ENCODE assay signal across 15 cellular contexts in genomic region chr16:66207864-66208226, GRCh38.
DNase-seq lines count a peak whose midpoint lies in the region; FAIRE-seq and TF ChIP-seq lines count a peak whose summit lies in the region.
"Had no signal": no experiment of that assay in that cellular context is flagged by ENCODE, and none has a peak within 500 bp of the region (broad histone marks: within the 10 kb centered on the region; RNA-seq: fewer than 3 reads in every experiment).

No MANE protein-coding gene starts in this region.

- dilution Hi-C loops in keratinocyte (cut with MboI; ENCODE audit: extremely low pct_ligation_motif_present, low sequenced_read_pairs), result no loop called here

- no peaks in the 10 kb centered on the region for H3K9me1 ChIP-seq in keratinocyte (ENCODE audit: control insufficient read depth, extremely low read depth, insufficient read depth, low read length)

- 78 to 89% (median 87%) methylated on average over 5 of the region's 5 CpGs for WGBS in stomach, 5 donors

- H3K36me3 ChIP-seq in A673 (ENCODE audit: insufficient read depth, low read length, poor library complexity, severe bottlenecking) (no peaks in the 10 kb centered on the region), keratinocyte (ENCODE audit: control insufficient read depth in 2 of 2, extremely low read depth in 1 of 2, insufficient read depth in 2 of 2, low read length in 2 of 2) (no peaks in the 10 kb centered on the region), stomach (no peaks in the 10 kb centered on the region)

- no peak overlapping the region for H3K9ac ChIP-seq in keratinocyte (ENCODE audit: control insufficient read depth, extremely low read depth, insufficient read depth, low read length)

- H2AFZ ChIP-seq in keratinocyte (ENCODE audit: control insufficient read depth, low read length), result no peak overlapping the region
- H2AFZ ChIP-seq: PC-9 had no signal

- no TSS peak for BruUV-seq in A673 (replicated peaks; lab: Mats Ljungman, UMichigan)

- H3K9me3 ChIP-seq in A673 (ENCODE audit: low read depth, low read length, poor library complexity, severe bottlenecking), result no peaks in the 10 kb centered on the region
- no peaks in the 10 kb centered on the region for H3K9me3 ChIP-seq in keratinocyte (ENCODE audit: control insufficient read depth, low read depth, low read length)
- H3K9me3 ChIP-seq in stomach, result no peaks in the 10 kb centered on the region

- peaks cover 39% of the 10 kb centered on the region for H3K4me1 ChIP-seq in A673 (ENCODE audit: insufficient read depth, low read length, poor library complexity, severe bottlenecking)
- no peaks in the 10 kb centered on the region for H3K4me1 ChIP-seq in keratinocyte (ENCODE audit: control insufficient read depth, extremely low read depth, insufficient read depth, low read length)
- H3K4me1 ChIP-seq in stomach, result peaks cover 0 to 6% (median 0%) of the 10 kb centered on the region in 4 donors

- TF ChIP-seq POLR2A in stomach (IDR thresholded peaks at IDR 0.05), result no peak

- DNase-seq in A673 (ENCODE audit: low spot score), result no peak
- peak; percentile 37 to 45 for DNase-seq in HL-60 (ENCODE audit: low read depth in 1 of 2, low spot score in 1 of 2)
- peak; percentile 30 for DNase-seq in RWPE1 (ENCODE audit: low spot score)
- DNase-seq in keratinocyte (ENCODE audit: low read depth, low spot score), result no peak
- no peak for DNase-seq in RPMI8226
- no peak for DNase-seq in stomach
- no peak for DNase-seq in HUDEP-2 (lab: John Stamatoyannopoulos, UW; ENCODE audit: unreplicated experiment in 76 of 76)
- no peak for DNase-seq in RCC 7860 (ENCODE audit: low spot score)
- DNase-seq: NCI-H2081 treated with DMSO at 0.1 percent for 48 hours; NCI-H510A; NK-92 treated with Interleukin-12 subunit alpha and Interleukin-12 subunit beta, amount 100 ng/mL, for 24 hours; SW 1271 had no signal

- H4K20me1 ChIP-seq in keratinocyte (ENCODE audit: control insufficient read depth, extremely low read depth, insufficient read depth, low read length), result no peaks in the 10 kb centered on the region

- no peak overlapping the region for H3K4me2 ChIP-seq in keratinocyte (ENCODE audit: control insufficient read depth, extremely low read depth, insufficient read depth, low read depth, low read length)
- H3K4me2 ChIP-seq: PC-9 had no signal

- no peak for TF ChIP-seq EP300 in stomach (IDR thresholded peaks at IDR 0.05)

- H3K27me3 ChIP-seq in A673 (replicated peaks; ENCODE audit: insufficient read depth, low read depth, low read length, poor library complexity) (no peaks in the 10 kb centered on the region), HL-60 (ENCODE audit: insufficient read depth, poor library complexity, severe bottlenecking) (no peaks in the 10 kb centered on the region), keratinocyte (ENCODE audit: control insufficient read depth, extremely low read depth, insufficient read depth, low read length) (no peaks in the 10 kb centered on the region), stomach (peaks cover 0 to 8% (median 0%) of the 10 kb centered on the region in 3 donors)

- H3K27ac ChIP-seq in A673 (ENCODE audit: low read depth, low read length, poor library complexity, severe bottlenecking) (peak overlapping the region; percentile 74), HL-60 (replicated peaks) (peak overlapping the region; percentile 62), RWPE1 (no peak overlapping the region), keratinocyte (ENCODE audit: control insufficient read depth, insufficient read depth, low read length) (no peak overlapping the region), stomach (peak overlapping the region in 1 of 5 donors; percentile 20)
- H3K27ac ChIP-seq: PC-9 had no signal

- intact Hi-C loops in A673 (cut with micrococcal nuclease; ENCODE audit: unreplicated experiment) (no loop called here), stomach (cut with DNase I; ENCODE audit: low total_unique reads) (no loop called here)

- POLR2A ChIA-PET in A673 (lab: Charles Lee; ENCODE audit: low non-redundant PET) (no interaction called here), RWPE1 (lab: Yijun Ruan, JAX; ENCODE audit: low non-redundant PET) (no interaction called here)

- FAIRE-seq in keratinocyte (lab: Jason Lieb, UNC) (peak; percentile 39), RCC 7860 (lab: Jason Lieb, UNC) (no peak)
- FAIRE-seq: A204.1, D721Med had no signal

- TF ChIP-seq CTCF in A673 (conservative IDR thresholded peaks at IDR 0.05; ENCODE audit: low read depth, low read length) (no peak), HL-60 (IDR thresholded peaks at IDR 0.05; ENCODE audit: insufficient read depth, low read length) (no peak), RWPE1 (conservative IDR thresholded peaks at IDR 0.05; ENCODE audit: low read depth) (no peak), keratinocyte (optimal IDR thresholded peaks at IDR 0.05 in 1 of 3, IDR thresholded peaks at IDR 0.05 in 1 of 3, conservative IDR thresholded peaks at IDR 0.05 in 1 of 3; ENCODE audit: extremely low read depth in 1 of 3, insufficient read depth in 2 of 3, low read length in 3 of 3) (no peak), stomach (IDR thresholded peaks at IDR 0.05) (no peak)

- H3K4me3 ChIP-seq in A673 (ENCODE audit: low read depth, low read length, poor library complexity, severe bottlenecking), result no peak overlapping the region
- no peak overlapping the region for H3K4me3 ChIP-seq in HL-60 (replicated peaks; ENCODE audit: insufficient read depth, low read length)
- no peak overlapping the region for H3K4me3 ChIP-seq in keratinocyte (ENCODE audit: control insufficient read depth in 2 of 3, extremely low read depth in 1 of 3, insufficient read depth in 2 of 3, low read depth in 1 of 3, low read length in 3 of 3)
- no peak overlapping the region for H3K4me3 ChIP-seq in stomach
- H3K4me3 ChIP-seq: PC-9 had no signal

- CTCF ChIA-PET in A673 (lab: Charles Lee) (no interaction called here), RWPE1 (lab: Yijun Ruan, JAX) (no interaction called here)

- no peaks in the 10 kb centered on the region for H3K79me2 ChIP-seq in keratinocyte (ENCODE audit: control insufficient read depth, insufficient read depth, low read length)

Comparison
In these comparisons a context has a peak if more than half of its experiments do, and no peak if none do; other contexts are left out.
1. DNase-seq: peak in HL-60 (2 of 2) and RWPE1 (single experiment); none in A673 (single experiment), keratinocyte (single experiment), RPMI8226 (single experiment), stomach (single experiment), HUDEP-2 (0 of 76) and RCC 7860 (single experiment).
2. H3K27ac ChIP-seq: peak in A673 (single experiment) and HL-60 (single experiment); none in RWPE1 (single experiment) and keratinocyte (single experiment).